Comparison of ENCODE assay signal across 24 cellular contexts in genomic region chr16:67105251-67105650, GRCh38. TPM values are rescaled to one million over a fixed set of nuclear protein-coding genes. Genes with fewer than 3 reads are reported as not detected.
DNase-seq lines count a peak whose midpoint lies in the region; ATAC-seq and TF ChIP-seq lines count a peak whose summit lies in the region.
"Had no signal": no experiment of that assay in that cellular context is flagged by ENCODE, and none has a peak within 500 bp of the region (broad histone marks: within the 10 kb centered on the region; RNA-seq: fewer than 3 reads in every experiment).

No MANE protein-coding gene starts in this region.

- H3K27ac ChIP-seq in HL-60 (replicated peaks) (peak overlapping the region; percentile 52), lower lobe of right lung (peak overlapping the region; percentile 25), testis (peak overlapping the region; percentile 10 to 48)
- H3K27ac ChIP-seq: neural progenitor cell, SJSA1 had no signal

- H3K4me3 Mint-ChIP-seq in T-helper 17 cell = no peak overlapping the region
- H3K4me3 Mint-ChIP-seq in activated naive CD4-positive, alpha-beta T cell treated with anti-CD3 and anti-CD28 coated beads, Interleukin-2, amount 10 ng/mL, durations not matched to agents 7 days and 5 days = no peak overlapping the region
- H3K4me3 Mint-ChIP-seq: neural progenitor cell had no signal

- no peaks in the 10 kb centered on the region for H3K9me3 Mint-ChIP-seq in activated naive CD4-positive, alpha-beta T cell treated with anti-CD3 and anti-CD28 coated beads, Interleukin-2, amount 10 ng/mL, durations not matched to agents 7 days and 5 days
- H3K9me3 Mint-ChIP-seq: neural progenitor cell had no signal

- no peaks in the 10 kb centered on the region for H3K36me3 Mint-ChIP-seq in T-helper 17 cell (ENCODE audit: low read depth)
- H3K36me3 Mint-ChIP-seq in activated naive CD4-positive, alpha-beta T cell treated with anti-CD3 and anti-CD28 coated beads, Interleukin-2, amount 10 ng/mL, durations not matched to agents 7 days and 5 days = peaks cover 15% of the 10 kb centered on the region

- no peak for TF ChIP-seq CTCF in HL-60 (IDR thresholded peaks at IDR 0.05; ENCODE audit: insufficient read depth, low read length)
- TF ChIP-seq CTCF in lower lobe of right lung (IDR thresholded peaks at IDR 0.05) = no peak
- no peak for TF ChIP-seq CTCF in testis (IDR thresholded peaks at IDR 0.05)

- ATAC-seq in lower lobe of right lung (no peak), HG03571 (IDR thresholded peaks at IDR 0.05; ENCODE audit: unreplicated experiment) (no peak), T-helper 17 cell (no peak)
- ATAC-seq: heart left ventricle, PC-3 had no signal

- TF ChIP-seq POLR2A in testis (IDR thresholded peaks at IDR 0.05) = no peak

- no peaks in the 10 kb centered on the region for H3K9me3 ChIP-seq in lower lobe of right lung
- H3K9me3 ChIP-seq in testis = no peaks in the 10 kb centered on the region
- H3K9me3 ChIP-seq in T-helper 17 cell (ENCODE audit: control insufficient read depth, low read length, poor library complexity, severe bottlenecking) = no peaks in the 10 kb centered on the region
- H3K9me3 ChIP-seq: heart left ventricle, SJSA1 had no signal

- H3K27ac Mint-ChIP-seq in T-helper 17 cell = no peak overlapping the region
- no peak overlapping the region for H3K27ac Mint-ChIP-seq in activated naive CD4-positive, alpha-beta T cell treated with anti-CD3 and anti-CD28 coated beads, Interleukin-2, amount 10 ng/mL, durations not matched to agents 7 days and 5 days
- H3K27ac Mint-ChIP-seq: neural progenitor cell had no signal

- DNase-seq in HL-60 (ENCODE audit: low read depth in 1 of 2, low spot score in 1 of 2) (peak in 1 of 2 experiments; percentile 57), SKM-1 treated with dmso at 0.1 percent for 144 hours (lab: John Stamatoyannopoulos, UW; ENCODE audit: unreplicated experiment) (peak; percentile 86), lower lobe of right lung (no peak), testis (no peak), NCI-H82 treated with DMSO at 0.1 percent for 48 hours (lab: John Stamatoyannopoulos, UW; ENCODE audit: unreplicated experiment) (no peak), T-helper 17 cell (no peak)
- DNase-seq in activated naive CD4-positive, alpha-beta T cell treated with anti-CD3 and anti-CD28 coated beads, Interleukin-2, amount 10 ng/mL, durations not matched to agents 7 days and 5 days = no peak
- DNase-seq: activated CD4-positive, alpha-beta T cell treated with anti-CD3 and anti-CD28 coated beads for 4 hours; amniotic stem cell; caudate nucleus; COR-L47; effector CD8-positive, alpha-beta T cell; EL; heart left ventricle; IMR-90; mesendoderm; NCI-H1048; NCI-H2029 treated with DMSO at 0.1 percent for 48 hours; NCI-H524; PC-3; stimulated activated naive CD4-positive, alpha-beta T cell had no signal

- CTCF ChIA-PET in activated naive CD4-positive, alpha-beta T cell treated with anti-CD3 and anti-CD28 coated beads, Interleukin-2, amount 10 ng/mL, durations not matched to agents 7 days and 5 days (lab: Charles Lee) = interaction anchor here (0.6 to 2.4 kb wide), 4 partner anchors 46 to 163 kb away, joined by 3 to 8 read pairs (median 4); partner anchors contain the start of gene B3GNT9

- WGBS in testis, 2 donors = 75 to 83% methylated on average over 2 of the region's 2 CpGs

- H3K4me1 ChIP-seq in lower lobe of right lung = peaks cover 26% of the 10 kb centered on the region
- peaks cover 13% of the 10 kb centered on the region for H3K4me1 ChIP-seq in testis

- H3K27me3 Mint-ChIP-seq in T-helper 17 cell = no peaks in the 10 kb centered on the region
- H3K27me3 Mint-ChIP-seq in activated naive CD4-positive, alpha-beta T cell treated with anti-CD3 and anti-CD28 coated beads, Interleukin-2, amount 10 ng/mL, durations not matched to agents 7 days and 5 days = peaks cover 3% of the 10 kb centered on the region

- H3K36me3 ChIP-seq in lower lobe of right lung = peaks cover 7% of the 10 kb centered on the region
- no peaks in the 10 kb centered on the region for H3K36me3 ChIP-seq in testis (ENCODE audit: low read depth, missing control alignments)
- H3K36me3 ChIP-seq: neural progenitor cell had no signal

- H3K4me3 ChIP-seq in HL-60 (replicated peaks; ENCODE audit: insufficient read depth, low read length) = no peak overlapping the region
- no peak overlapping the region for H3K4me3 ChIP-seq in lower lobe of right lung
- no peak overlapping the region for H3K4me3 ChIP-seq in testis
- H3K4me3 ChIP-seq: heart left ventricle, neural progenitor cell, SJSA1 had no signal

- intact Hi-C loops in lower lobe of right lung (cut with DNase I) (no loop called here), testis (cut with DNase I; ENCODE audit: low total_unique reads) (no loop called here)

- H3K27me3 ChIP-seq in HL-60 (ENCODE audit: insufficient read depth, poor library complexity, severe bottlenecking) (no peaks in the 10 kb centered on the region), lower lobe of right lung (ENCODE audit: low read depth) (no peaks in the 10 kb centered on the region), testis (no peaks in the 10 kb centered on the region)
- H3K27me3 ChIP-seq: heart left ventricle, SJSA1 had no signal

- peaks cover 10% of the 10 kb centered on the region for H3K4me1 Mint-ChIP-seq in T-helper 17 cell
- peaks cover 7% of the 10 kb centered on the region for H3K4me1 Mint-ChIP-seq in activated naive CD4-positive, alpha-beta T cell treated with anti-CD3 and anti-CD28 coated beads, Interleukin-2, amount 10 ng/mL, durations not matched to agents 7 days and 5 days

RNA-seq across cellular contexts. Expression of gene PHAF1, which starts 4.5 kb away (rescaled TPM):
- total RNA-seq in lower lobe of right lung (21.7 TPM), testis (10 to 100 TPM; 32.6 to 41.6 TPM), T-helper 17 cell (10 to 100 TPM; 11.9 to 17.0 TPM)
- polyA plus RNA-seq in testis (ENCODE audit: insufficient read depth, low read depth, low replicate concordance) = 31.2 TPM

RNA-seq across cellular contexts. Expression of gene B3GNT9, which starts 45.5 kb away (rescaled TPM):
- 13.5 TPM for total RNA-seq in lower lobe of right lung
- total RNA-seq in testis = 10 to 100 TPM; 18.6 to 24.6 TPM
- polyA plus RNA-seq in testis (ENCODE audit: insufficient read depth, low read depth, low replicate concordance) = 18.0 TPM
- 1 to 10 TPM; 7.0 to 8.1 TPM for total RNA-seq in T-helper 17 cell

RNA-seq across cellular contexts. Expression of gene TRADD, which starts 54.5 kb away (rescaled TPM):
- total RNA-seq in lower lobe of right lung = 28.4 TPM
- 10 to 100 TPM; 15.9 to 23.9 TPM for total RNA-seq in testis
- polyA plus RNA-seq in testis (ENCODE audit: insufficient read depth, low read depth, low replicate concordance) = 7.4 TPM
- 100 to 1,000 TPM in 1 of 2 donors, 10 to 100 TPM in 1; 92.7 to 103 TPM for total RNA-seq in T-helper 17 cell

RNA-seq across cellular contexts. Expression of gene FBXL8, which starts 54.5 kb away (rescaled TPM):
- total RNA-seq in lower lobe of right lung (32.9 TPM), testis (10 to 100 TPM; 20.6 to 26.9 TPM), T-helper 17 cell (10 to 100 TPM; 50.0 to 55.1 TPM)
- 3.7 TPM for polyA plus RNA-seq in testis (ENCODE audit: insufficient read depth, low read depth, low replicate concordance)

RNA-seq across cellular contexts. Expression of gene HSF4, which starts 59.3 kb away (rescaled TPM):
- total RNA-seq in lower lobe of right lung = 76.3 TPM
- 10 to 100 TPM; 63.4 to 78.3 TPM for total RNA-seq in testis
- 20.2 TPM for polyA plus RNA-seq in testis (ENCODE audit: insufficient read depth, low read depth, low replicate concordance)
- total RNA-seq in T-helper 17 cell = 10 to 100 TPM; 54.5 to 80.9 TPM
